7 cellular contexts compared by ENCODE assay signal in genomic region chr6:35539223-35539622, GRCh38. TPM values are rescaled to one million over a fixed set of nuclear protein-coding genes. Genes with fewer than 3 reads are reported as not detected.
"Had no signal": no experiment of that assay in that cellular context is flagged by ENCODE, and none has a peak within 500 bp of the region (broad histone marks: within the 10 kb centered on the region; RNA-seq: fewer than 3 reads in every experiment).

No MANE protein-coding gene starts in this region.

- ATAC-seq: GM23338 had no signal

- H3K4me2 ChIP-seq: GM23338 had no signal

- DNase-seq: H9, HCEC 1CT, IMR-90 had no signal

- H2AFZ ChIP-seq: GM23338 had no signal

- H3K4me3 ChIP-seq: GM23338 had no signal

- FAIRE-seq: H1, H54, HTR-8/SVneo had no signal

RNA-seq across cellular contexts. Expression of gene TULP1, which starts 26.5 kb away (rescaled TPM):
- total RNA-seq: H9, IMR-90 had no signal
- polyA plus RNA-seq: IMR-90 had no signal
